In genomic region chr4:83019794-83020497, GRCh38 we compare ENCODE assay signal across 1 cellular context.
TF ChIP-seq lines count a peak whose summit lies in the region.

No MANE protein-coding gene starts in this region.

TF ChIP-seq in SK-N-SH treated with all-trans-retinoic acid at 6 μM for 48 hours, 23 proteins besides CTCF, POLR2A, EP300 and RAD21 (continued from another document):
- TF ChIP-seq, protein P1, sequence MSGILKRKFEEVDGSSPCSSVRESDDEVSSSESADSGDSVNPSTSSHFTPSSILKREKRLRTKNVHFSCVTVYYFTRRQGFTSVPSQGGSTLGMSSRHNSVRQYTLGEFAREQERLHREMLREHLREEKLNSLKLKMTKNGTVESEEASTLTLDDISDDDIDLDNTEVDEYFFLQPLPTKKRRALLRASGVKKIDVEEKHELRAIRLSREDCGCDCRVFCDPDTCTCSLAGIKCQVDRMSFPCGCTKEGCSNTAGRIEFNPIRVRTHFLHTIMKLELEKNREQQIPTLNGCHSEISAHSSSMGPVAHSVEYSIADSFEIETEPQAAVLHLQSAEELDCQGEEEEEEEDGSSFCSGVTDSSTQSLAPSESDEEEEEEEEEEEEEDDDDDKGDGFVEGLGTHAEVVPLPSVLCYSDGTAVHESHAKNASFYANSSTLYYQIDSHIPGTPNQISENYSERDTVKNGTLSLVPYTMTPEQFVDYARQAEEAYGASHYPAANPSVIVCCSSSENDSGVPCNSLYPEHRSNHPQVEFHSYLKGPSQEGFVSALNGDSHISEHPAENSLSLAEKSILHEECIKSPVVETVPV (CRISPR knock-in tag; IDR thresholded peaks at IDR 0.05), result no peak
- TF ChIP-seq, protein P2, sequence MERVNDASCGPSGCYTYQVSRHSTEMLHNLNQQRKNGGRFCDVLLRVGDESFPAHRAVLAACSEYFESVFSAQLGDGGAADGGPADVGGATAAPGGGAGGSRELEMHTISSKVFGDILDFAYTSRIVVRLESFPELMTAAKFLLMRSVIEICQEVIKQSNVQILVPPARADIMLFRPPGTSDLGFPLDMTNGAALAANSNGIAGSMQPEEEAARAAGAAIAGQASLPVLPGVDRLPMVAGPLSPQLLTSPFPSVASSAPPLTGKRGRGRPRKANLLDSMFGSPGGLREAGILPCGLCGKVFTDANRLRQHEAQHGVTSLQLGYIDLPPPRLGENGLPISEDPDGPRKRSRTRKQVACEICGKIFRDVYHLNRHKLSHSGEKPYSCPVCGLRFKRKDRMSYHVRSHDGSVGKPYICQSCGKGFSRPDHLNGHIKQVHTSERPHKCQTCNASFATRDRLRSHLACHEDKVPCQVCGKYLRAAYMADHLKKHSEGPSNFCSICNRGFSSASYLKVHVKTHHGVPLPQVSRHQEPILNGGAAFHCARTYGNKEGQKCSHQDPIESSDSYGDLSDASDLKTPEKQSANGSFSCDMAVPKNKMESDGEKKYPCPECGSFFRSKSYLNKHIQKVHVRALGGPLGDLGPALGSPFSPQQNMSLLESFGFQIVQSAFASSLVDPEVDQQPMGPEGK (CRISPR knock-in tag; IDR thresholded peaks at IDR 0.05; ENCODE audit: borderline replicate concordance), result no peak
- TF ChIP-seq ZFP3 (CRISPR knock-in tag; IDR thresholded peaks at IDR 0.05) (no peak), SNAI2 (CRISPR knock-in tag; IDR thresholded peaks at IDR 0.05) (no peak)
